Comparison of ENCODE assay signal across 22 cellular contexts in genomic region chr3:116040152-116040551, GRCh38.
"Had no signal": no experiment of that assay in that cellular context is flagged by ENCODE, and none has a peak within 500 bp of the region (broad histone marks: within the 10 kb centered on the region; RNA-seq: fewer than 3 reads in every experiment).

No MANE protein-coding gene starts in this region.

- H3K27ac ChIP-seq: gastrocnemius medialis, left lung, neural progenitor cell, prostate gland, right atrium auricular region, sigmoid colon, testis, tibial artery had no signal

- ATAC-seq: esophagus mucosa; gastrocnemius medialis; left lung; mucosa of descending colon; natural killer cell treated with Interleukin-12 subunit alpha and Interleukin-12 subunit beta and Interleukin-15 and Interleukin-18, amount 100 ng/mL, for 72 hours; stimulated activated effector memory CD8-positive, alpha-beta T cell treated with anti-CD3 and anti-CD28 coated beads, Interleukin-12 subunit alpha, Interleukin-12 subunit beta, amount 100 ng/mL, for 72 hours had no signal

- FAIRE-seq: kidney had no signal

- H3K27me3 ChIP-seq: gastrocnemius medialis, left lung, neural progenitor cell, right atrium auricular region, sigmoid colon, testis, tibial artery had no signal

- H3K4me3 ChIP-seq: gastrocnemius medialis, left lung, mucosa of descending colon, neural progenitor cell, prostate gland, right atrium auricular region, sigmoid colon, testis, tibial artery had no signal

- DNase-seq: cortex of kidney; effector CD4-positive, alpha-beta T cell; foreskin fibroblast; gastrocnemius medialis; head of caudate nucleus; kidney; left lung; mesenchymal stem cell; mucosa of descending colon; naive B cell; sigmoid colon; stimulated activated CD4-positive, alpha-beta T cell treated with anti-CD3 and anti-CD28 coated beads, Interleukin-2, amount 100 ng/mL, for 24 hours; stimulated activated CD4-positive, alpha-beta T cell treated with anti-CD3 and anti-CD28 coated beads, Interleukin-4, amount 100 ng/mL, for 24 hours; stimulated activated naive CD4-positive, alpha-beta T cell treated with Interleukin-2 at 50 U/mL for 16 hours; testis; tibial artery had no signal
